ENCODE assay signal across 7 cellular contexts in genomic region chr3:184299488-184300376, GRCh38. TPM values are rescaled to one million over a fixed set of nuclear protein-coding genes. Genes with fewer than 3 reads are reported as not detected.
A peak's percentile ranks its signal among the peaks of the same experiment; 100 is the strongest.
DNase-seq lines count a peak whose midpoint lies in the region; ATAC-seq and TF ChIP-seq lines count a peak whose summit lies in the region.

No MANE protein-coding gene starts in this region.

- peaks cover 44% of the 10 kb centered on the region for H3K36me3 ChIP-seq in PC-3 (ENCODE audit: low read depth, low read length)
- peaks cover 41% of the 10 kb centered on the region for H3K36me3 ChIP-seq in effector memory CD4-positive, alpha-beta T cell (ENCODE audit: control insufficient read depth, insufficient read depth, low read length)

- peaks cover 57% of the 10 kb centered on the region for H3K79me2 ChIP-seq in PC-3 (ENCODE audit: low read length)

- no peaks in the 10 kb centered on the region for H3K9me3 Mint-ChIP-seq in neural crest cell

- peak; percentile 3 for ATAC-seq in GM21619 (IDR thresholded peaks at IDR 0.05; ENCODE audit: unreplicated experiment)
- ATAC-seq in PC-3 = peak; percentile 15
- no peak for ATAC-seq in HG02759 (IDR thresholded peaks at IDR 0.05; ENCODE audit: unreplicated experiment)

- H3K4me3 Mint-ChIP-seq in neural crest cell = peak overlapping the region; percentile 95

- peaks cover 20% of the 10 kb centered on the region for H3K4me1 ChIP-seq in PC-3 (ENCODE audit: insufficient read depth, low read length)
- peaks cover 6% of the 10 kb centered on the region for H3K4me1 ChIP-seq in effector memory CD4-positive, alpha-beta T cell (ENCODE audit: control insufficient read depth, insufficient read depth, low read length, poor library complexity, severe bottlenecking)

- H3K9me3 ChIP-seq in PC-3 (ENCODE audit: low read length) = no peaks in the 10 kb centered on the region
- no peaks in the 10 kb centered on the region for H3K9me3 ChIP-seq in effector memory CD4-positive, alpha-beta T cell (ENCODE audit: control insufficient read depth, low read length)

- H4K20me1 ChIP-seq in PC-3 (ENCODE audit: low read length) = peaks cover 43% of the 10 kb centered on the region

- H3K27ac ChIP-seq in PC-3 (ENCODE audit: low read length) = peak overlapping the region; percentile 80
- peak overlapping the region; percentile 61 for H3K27ac ChIP-seq in effector memory CD4-positive, alpha-beta T cell (ENCODE audit: insufficient read depth, low read length, poor library complexity, severe bottlenecking)

- peak overlapping the region; percentile 87 for H3K4me2 ChIP-seq in PC-3 (ENCODE audit: low read length)

- H3K9me2 ChIP-seq in PC-3 (replicated peaks; ENCODE audit: low read length) = no peaks in the 10 kb centered on the region

- peak overlapping the region; percentile 87 for H3K27ac Mint-ChIP-seq in neural crest cell (ENCODE audit: unreplicated experiment)

- peak overlapping the region; percentile 100 for H3K4me3 ChIP-seq in PC-3 (ENCODE audit: low read length)
- H3K4me3 ChIP-seq in effector memory CD4-positive, alpha-beta T cell (ENCODE audit: insufficient read depth, low read depth, low read length, poor library complexity, severe bottlenecking) = peak overlapping the region; percentile 64

- CTCF ChIA-PET in PC-3 (lab: Charles Lee) = interaction anchor here (0.8 kb wide), 1 partner anchor 72 kb away, joined by 3 read pairs; no protein-coding TSS in a partner anchor

- peak; percentile 50 for DNase-seq in PC-3
- no peak for DNase-seq in effector memory CD4-positive, alpha-beta T cell
- DNase-seq in neural crest cell (ENCODE audit: low read depth, low spot score) = no peak
- no peak for DNase-seq in SKM-1 (lab: John Stamatoyannopoulos, UW; ENCODE audit: unreplicated experiment)
- DNase-seq in GOT3 (lab: John Stamatoyannopoulos, UW) = no peak

- intact Hi-C loops in PC-3 (cut with micrococcal nuclease) = loop anchor here (1.0 to 2.0 kb wide), 4 partner anchors 15 to 125 kb away; partner anchors contain the start of genes ALG3, AP2M1, EEF1AKMT4 and EIF4G1

- POLR2A ChIA-PET in PC-3 (lab: Charles Lee; ENCODE audit: unreplicated experiment) = interaction anchor here (0.6 kb wide), 1 partner anchor 54 kb away, joined by 3 read pairs; no protein-coding TSS in a partner anchor

- H2AFZ ChIP-seq in PC-3 (ENCODE audit: low read length) = peak overlapping the region; percentile 44; the same call in 1 of the 2 replicates

- TSS peak; percentile 59 for BruUV-seq in PC-3 (replicated peaks; lab: Mats Ljungman, UMichigan)

- H3K9ac ChIP-seq in PC-3 (ENCODE audit: low read length) = peak overlapping the region; percentile 98

- no peaks in the 10 kb centered on the region for H3F3A ChIP-seq in PC-3 (ENCODE audit: low read length, unreplicated experiment)

- H3K27me3 Mint-ChIP-seq in neural crest cell (ENCODE audit: low read depth) = no peaks in the 10 kb centered on the region

- peaks cover 18% of the 10 kb centered on the region for H3K36me3 Mint-ChIP-seq in neural crest cell (ENCODE audit: low read depth)

- peaks cover 17% of the 10 kb centered on the region for H3K4me1 Mint-ChIP-seq in neural crest cell

- H3K27me3 ChIP-seq in PC-3 (ENCODE audit: low read length) = no peaks in the 10 kb centered on the region
- H3K27me3 ChIP-seq in effector memory CD4-positive, alpha-beta T cell (replicated peaks; ENCODE audit: control insufficient read depth, insufficient read depth, low read length, poor library complexity, severe bottlenecking) = no peaks in the 10 kb centered on the region

- TF ChIP-seq CTCF in PC-3 (conservative IDR thresholded peaks at IDR 0.05; ENCODE audit: low read depth, low read length) (no peak), neural crest cell (conservative IDR thresholded peaks at IDR 0.05) (no peak)

RNA-seq across cellular contexts. Expression of gene PSMD2, which starts 0.7 kb away (rescaled TPM):
- total RNA-seq in PC-3 (2014; rRNA removed) (1,057 and 1,393 TPM in 2 replicates), neural crest cell (359 and 378 TPM in 2 replicates)

RNA-seq across cellular contexts. Expression of gene EIF4G1, which starts 14.7 kb away (rescaled TPM):
- total RNA-seq in PC-3 (2014; rRNA removed) = 463 and 599 TPM in 2 replicates
- 520 and 529 TPM in 2 replicates for total RNA-seq in neural crest cell

RNA-seq across cellular contexts. Expression of gene ECE2, which starts 23.9 kb away (rescaled TPM):
- total RNA-seq in PC-3 (2014; rRNA removed) (not detected in 2 replicates), neural crest cell (not detected in 2 replicates)

RNA-seq across cellular contexts. Expression of gene FAM131A, which starts 37.7 kb away (rescaled TPM):
- total RNA-seq in PC-3 (2014; rRNA removed) = 21.9 and 24.2 TPM in 2 replicates
- total RNA-seq in neural crest cell = 17.4 and 19.7 TPM in 2 replicates

RNA-seq across cellular contexts. Expression of gene CAMK2N2, which starts 38.4 kb away (rescaled TPM):
- total RNA-seq in PC-3 (2014; rRNA removed) (1.1 and 1.2 TPM in 2 replicates), neural crest cell (4.7 and 5.6 TPM in 2 replicates)
